ENCODE assay signal across 9 cellular contexts in genomic region chr18:23943104-23943503, GRCh38.
DNase-seq lines count a peak whose midpoint lies in the region; ATAC-seq and TF ChIP-seq lines count a peak whose summit lies in the region.
"Had no signal": no experiment of that assay in that cellular context is flagged by ENCODE, and none has a peak within 500 bp of the region (broad histone marks: within the 10 kb centered on the region; RNA-seq: fewer than 3 reads in every experiment).

No MANE protein-coding gene starts in this region.

- peaks cover 16% of the 10 kb centered on the region for H3K27me3 Mint-ChIP-seq in activated CD4-positive, alpha-beta T cell treated with anti-CD3 and anti-CD28 coated beads for 36 hours

- peak; percentile 67 for DNase-seq in activated CD4-positive, alpha-beta T cell treated with anti-CD3 and anti-CD28 coated beads for 36 hours
- DNase-seq in activated CD4-positive, alpha-beta T cell treated with anti-CD3 and anti-CD28 coated beads for 1 hour = no peak
- peak; percentile 41 to 57 for DNase-seq in activated CD4-positive, alpha-beta T cell treated with anti-CD3 and anti-CD28 coated beads, Interleukin-2, amount 50 U/mL, for 48 hours
- peak; percentile 14 to 18 for DNase-seq in stimulated activated CD8-positive, alpha-beta memory T cell treated with anti-CD3 and anti-CD28 coated beads, Interleukin-15, amount 100 ng/mL, for 48 hours (ENCODE audit: low read depth in 2 of 2)
- DNase-seq in Kasumi-1 (lab: John Stamatoyannopoulos, UW) (no peak), left ventricle myocardium inferior (no peak)
- DNase-seq: pancreas had no signal

- no peak overlapping the region for H3K27ac Mint-ChIP-seq in activated CD4-positive, alpha-beta T cell treated with anti-CD3 and anti-CD28 coated beads for 36 hours

- POLR2A ChIA-PET in activated CD4-positive, alpha-beta T cell treated with anti-CD3 and anti-CD28 coated beads for 36 hours (lab: Charles Lee) = interaction anchor here (1.4 kb wide), 1 partner anchor 71 kb away, joined by 5 read pairs; the partner anchor contains the start of gene TTC39C

- peaks cover 37% of the 10 kb centered on the region for H3K4me1 Mint-ChIP-seq in activated CD4-positive, alpha-beta T cell treated with anti-CD3 and anti-CD28 coated beads for 36 hours

- H3K4me3 ChIP-seq in left ventricle myocardium inferior = no peak overlapping the region
- H3K4me3 ChIP-seq: pancreas had no signal

- TF ChIP-seq CTCF in left ventricle myocardium inferior (IDR thresholded peaks at IDR 0.05; ENCODE audit: borderline replicate concordance) = no peak

- no peaks in the 10 kb centered on the region for H3K36me3 ChIP-seq in left ventricle myocardium inferior
- H3K36me3 ChIP-seq: pancreas had no signal

- intact Hi-C loops in activated CD4-positive, alpha-beta T cell treated with anti-CD3 and anti-CD28 coated beads for 36 hours (cut with DNase I, micrococcal nuclease) = loop anchor here in 1 of 2 experiments (2.0 kb wide), 1 partner anchor 72 kb away; the partner anchor contains the start of gene TTC39C
- intact Hi-C loops in left ventricle myocardium inferior (cut with micrococcal nuclease) = no loop called here

- H3K9me3 Mint-ChIP-seq in activated CD4-positive, alpha-beta T cell treated with anti-CD3 and anti-CD28 coated beads for 36 hours (ENCODE audit: low read depth) = no peaks in the 10 kb centered on the region

- H3K9me3 ChIP-seq in left ventricle myocardium inferior (replicated peaks) = no peaks in the 10 kb centered on the region
- H3K9me3 ChIP-seq: pancreas had no signal

- no peaks in the 10 kb centered on the region for H3K27me3 ChIP-seq in left ventricle myocardium inferior (ENCODE audit: low read depth)
- H3K27me3 ChIP-seq: pancreas had no signal

- H3K4me3 Mint-ChIP-seq in activated CD4-positive, alpha-beta T cell treated with anti-CD3 and anti-CD28 coated beads for 36 hours = no peak overlapping the region

- no peaks in the 10 kb centered on the region for H3K36me3 Mint-ChIP-seq in activated CD4-positive, alpha-beta T cell treated with anti-CD3 and anti-CD28 coated beads for 36 hours (ENCODE audit: low read depth)

- H3K4me1 ChIP-seq in left ventricle myocardium inferior = peaks cover 15% of the 10 kb centered on the region
- H3K4me1 ChIP-seq: pancreas had no signal

- H3K27ac ChIP-seq in left ventricle myocardium inferior (replicated peaks) = no peak overlapping the region
- H3K27ac ChIP-seq: pancreas had no signal

- peak; percentile 91 for ATAC-seq in activated CD4-positive, alpha-beta T cell treated with anti-CD3 and anti-CD28 coated beads for 36 hours
- peak; percentile 87 for ATAC-seq in HG02852 (IDR thresholded peaks at IDR 0.05; ENCODE audit: unreplicated experiment)
- no peak for ATAC-seq in HG03139 (IDR thresholded peaks at IDR 0.05; ENCODE audit: unreplicated experiment)
- ATAC-seq: pancreas had no signal

- CTCF ChIA-PET in activated CD4-positive, alpha-beta T cell treated with anti-CD3 and anti-CD28 coated beads for 36 hours (lab: Charles Lee) = interaction anchor here (0.7 to 1.8 kb wide), 6 partner anchors 9 to 634 kb away, joined by 3 to 8 read pairs (median 4); no protein-coding TSS in a partner anchor

Comparison
In these comparisons a context has a peak if more than half of its experiments do, and no peak if none do; other contexts are left out.
1. DNase-seq: peak in activated CD4-positive, alpha-beta T cell treated with anti-CD3 and anti-CD28 coated beads for 36 hours (single experiment), activated CD4-positive, alpha-beta T cell treated with anti-CD3 and anti-CD28 coated beads, Interleukin-2, amount 50 U/mL, for 48 hours (2 of 2) and stimulated activated CD8-positive, alpha-beta memory T cell treated with anti-CD3 and anti-CD28 coated beads, Interleukin-15, amount 100 ng/mL, for 48 hours (2 of 2); none in activated CD4-positive, alpha-beta T cell treated with anti-CD3 and anti-CD28 coated beads for 1 hour (single experiment), Kasumi-1 (0 of 2) and left ventricle myocardium inferior (single experiment).